ENCODE assay signal across 14 cellular contexts in genomic region chr21:32574946-32575925, GRCh38. TPM values are rescaled to one million over a fixed set of nuclear protein-coding genes. Genes with fewer than 3 reads are reported as not detected.
DNase-seq lines count a peak whose midpoint lies in the region; ATAC-seq and TF ChIP-seq lines count a peak whose summit lies in the region.
"Had no signal": no experiment of that assay in that cellular context is flagged by ENCODE, and none has a peak within 500 bp of the region (broad histone marks: within the 10 kb centered on the region; RNA-seq: fewer than 3 reads in every experiment).

No MANE protein-coding gene starts in this region.

- TF ChIP-seq CTCF in WTC11 (IDR thresholded peaks at IDR 0.05) (no peak), neural crest cell (conservative IDR thresholded peaks at IDR 0.05) (no peak), type B pancreatic cell (conservative IDR thresholded peaks at IDR 0.05) (no peak)

- POLR2A ChIA-PET in WTC11 (lab: Charles Lee): interaction anchor here (0.5 kb wide), 1 partner anchor 174 kb away, joined by 4 read pairs; no protein-coding TSS in a partner anchor

- no peak for ATAC-seq in WTC11

- CTCF ChIA-PET in WTC11 (lab: Charles Lee): interaction anchor here (1.0 to 5.3 kb wide), 7 partner anchors 13 to 269 kb away, joined by 3 to 47 read pairs (median 6); partner anchors contain the start of gene EVA1C

- DNase-seq in NCI-H69 (lab: John Stamatoyannopoulos, UW) (peak; percentile 24), WTC11 (ENCODE audit: low spot score) (no peak), neural crest cell (ENCODE audit: low read depth, low spot score) (no peak), type B pancreatic cell (ENCODE audit: extremely low spot score, unreplicated experiment) (peak; percentile 61), NCI-H345 treated with DMSO at 0.1 percent for 48 hours (lab: John Stamatoyannopoulos, UW; ENCODE audit: unreplicated experiment) (no peak), NCI-H446 treated with DMSO at 0.1 percent for 48 hours (lab: John Stamatoyannopoulos, UW) (no peak), iPS-NIHi7 (ENCODE audit: extremely low spot score) (no peak)
- DNase-seq: C1 segment of cervical spinal cord; Calu3; CD4-positive, alpha-beta T cell; DMS 273 treated with DMSO at 0.1 percent for 48 hours; GM23248; H7 had no signal

- H3K36me3 Mint-ChIP-seq in WTC11: no peaks in the 10 kb centered on the region
- H3K36me3 Mint-ChIP-seq in neural crest cell (ENCODE audit: low read depth): no peaks in the 10 kb centered on the region
- no peaks in the 10 kb centered on the region for H3K36me3 Mint-ChIP-seq in type B pancreatic cell

- no peaks in the 10 kb centered on the region for H3K27me3 Mint-ChIP-seq in WTC11 (ENCODE audit: low read depth)
- no peaks in the 10 kb centered on the region for H3K27me3 Mint-ChIP-seq in neural crest cell (ENCODE audit: low read depth)
- peaks cover 21% of the 10 kb centered on the region for H3K27me3 Mint-ChIP-seq in type B pancreatic cell
- H3K27me3 Mint-ChIP-seq: CD4-positive, alpha-beta T cell had no signal

- peak overlapping the region; percentile 29; the same call in 1 of the 2 replicates for H3K27ac Mint-ChIP-seq in WTC11
- H3K27ac Mint-ChIP-seq in neural crest cell (ENCODE audit: unreplicated experiment): peak overlapping the region; percentile 88
- H3K27ac Mint-ChIP-seq in type B pancreatic cell: no peak overlapping the region
- H3K27ac Mint-ChIP-seq: B cell; CD4-positive, alpha-beta T cell had no signal

- H3K4me3 Mint-ChIP-seq in WTC11: no peak overlapping the region
- no peak overlapping the region for H3K4me3 Mint-ChIP-seq in neural crest cell
- no peak overlapping the region for H3K4me3 Mint-ChIP-seq in type B pancreatic cell
- H3K4me3 Mint-ChIP-seq: B cell; CD4-positive, alpha-beta T cell had no signal

- H3K9me3 Mint-ChIP-seq in WTC11: no peaks in the 10 kb centered on the region
- no peaks in the 10 kb centered on the region for H3K9me3 Mint-ChIP-seq in neural crest cell
- no peaks in the 10 kb centered on the region for H3K9me3 Mint-ChIP-seq in type B pancreatic cell
- H3K9me3 Mint-ChIP-seq: CD4-positive, alpha-beta T cell had no signal

- H3K4me1 Mint-ChIP-seq in WTC11: peaks cover 18% of the 10 kb centered on the region
- H3K4me1 Mint-ChIP-seq in neural crest cell: peaks cover 9% of the 10 kb centered on the region
- H3K4me1 Mint-ChIP-seq in type B pancreatic cell (ENCODE audit: unreplicated experiment): peaks cover 6% of the 10 kb centered on the region
- H3K4me1 Mint-ChIP-seq: B cell had no signal

TF ChIP-seq in WTC11, 78 proteins besides CTCF, POLR2A, EP300 and RAD21 (continues in another document):
- TF ChIP-seq ZNF121 (CRISPR knock-in tag; IDR thresholded peaks at IDR 0.05): no peak
- TF ChIP-seq ELF4 (CRISPR knock-in tag; IDR thresholded peaks at IDR 0.05; ENCODE audit: low read depth): no peak
- TF ChIP-seq, protein P1, sequence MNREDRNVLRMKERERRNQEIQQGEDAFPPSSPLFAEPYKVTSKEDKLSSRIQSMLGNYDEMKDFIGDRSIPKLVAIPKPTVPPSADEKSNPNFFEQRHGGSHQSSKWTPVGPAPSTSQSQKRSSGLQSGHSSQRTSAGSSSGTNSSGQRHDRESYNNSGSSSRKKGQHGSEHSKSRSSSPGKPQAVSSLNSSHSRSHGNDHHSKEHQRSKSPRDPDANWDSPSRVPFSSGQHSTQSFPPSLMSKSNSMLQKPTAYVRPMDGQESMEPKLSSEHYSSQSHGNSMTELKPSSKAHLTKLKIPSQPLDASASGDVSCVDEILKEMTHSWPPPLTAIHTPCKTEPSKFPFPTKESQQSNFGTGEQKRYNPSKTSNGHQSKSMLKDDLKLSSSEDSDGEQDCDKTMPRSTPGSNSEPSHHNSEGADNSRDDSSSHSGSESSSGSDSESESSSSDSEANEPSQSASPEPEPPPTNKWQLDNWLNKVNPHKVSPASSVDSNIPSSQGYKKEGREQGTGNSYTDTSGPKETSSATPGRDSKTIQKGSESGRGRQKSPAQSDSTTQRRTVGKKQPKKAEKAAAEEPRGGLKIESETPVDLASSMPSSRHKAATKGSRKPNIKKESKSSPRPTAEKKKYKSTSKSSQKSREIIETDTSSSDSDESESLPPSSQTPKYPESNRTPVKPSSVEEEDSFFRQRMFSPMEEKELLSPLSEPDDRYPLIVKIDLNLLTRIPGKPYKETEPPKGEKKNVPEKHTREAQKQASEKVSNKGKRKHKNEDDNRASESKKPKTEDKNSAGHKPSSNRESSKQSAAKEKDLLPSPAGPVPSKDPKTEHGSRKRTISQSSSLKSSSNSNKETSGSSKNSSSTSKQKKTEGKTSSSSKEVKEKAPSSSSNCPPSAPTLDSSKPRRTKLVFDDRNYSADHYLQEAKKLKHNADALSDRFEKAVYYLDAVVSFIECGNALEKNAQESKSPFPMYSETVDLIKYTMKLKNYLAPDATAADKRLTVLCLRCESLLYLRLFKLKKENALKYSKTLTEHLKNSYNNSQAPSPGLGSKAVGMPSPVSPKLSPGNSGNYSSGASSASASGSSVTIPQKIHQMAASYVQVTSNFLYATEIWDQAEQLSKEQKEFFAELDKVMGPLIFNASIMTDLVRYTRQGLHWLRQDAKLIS (CRISPR knock-in tag; IDR thresholded peaks at IDR 0.05; ENCODE audit: borderline replicate concordance): no peak
- TF ChIP-seq PRDM15 (CRISPR knock-in tag; IDR thresholded peaks at IDR 0.05): no peak
- no peak for TF ChIP-seq USF2 (CRISPR knock-in tag; IDR thresholded peaks at IDR 0.05)
- TF ChIP-seq, protein P2, sequence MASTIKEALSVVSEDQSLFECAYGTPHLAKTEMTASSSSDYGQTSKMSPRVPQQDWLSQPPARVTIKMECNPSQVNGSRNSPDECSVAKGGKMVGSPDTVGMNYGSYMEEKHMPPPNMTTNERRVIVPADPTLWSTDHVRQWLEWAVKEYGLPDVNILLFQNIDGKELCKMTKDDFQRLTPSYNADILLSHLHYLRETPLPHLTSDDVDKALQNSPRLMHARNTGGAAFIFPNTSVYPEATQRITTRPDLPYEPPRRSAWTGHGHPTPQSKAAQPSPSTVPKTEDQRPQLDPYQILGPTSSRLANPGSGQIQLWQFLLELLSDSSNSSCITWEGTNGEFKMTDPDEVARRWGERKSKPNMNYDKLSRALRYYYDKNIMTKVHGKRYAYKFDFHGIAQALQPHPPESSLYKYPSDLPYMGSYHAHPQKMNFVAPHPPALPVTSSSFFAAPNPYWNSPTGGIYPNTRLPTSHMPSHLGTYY (CRISPR knock-in tag; IDR thresholded peaks at IDR 0.05): no peak
- TF ChIP-seq, protein P3, sequence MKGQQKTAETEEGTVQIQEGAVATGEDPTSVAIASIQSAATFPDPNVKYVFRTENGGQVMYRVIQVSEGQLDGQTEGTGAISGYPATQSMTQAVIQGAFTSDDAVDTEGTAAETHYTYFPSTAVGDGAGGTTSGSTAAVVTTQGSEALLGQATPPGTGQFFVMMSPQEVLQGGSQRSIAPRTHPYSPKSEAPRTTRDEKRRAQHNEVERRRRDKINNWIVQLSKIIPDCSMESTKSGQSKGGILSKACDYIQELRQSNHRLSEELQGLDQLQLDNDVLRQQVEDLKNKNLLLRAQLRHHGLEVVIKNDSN (CRISPR knock-in tag; IDR thresholded peaks at IDR 0.05): no peak
- no peak for TF ChIP-seq ZNF671 (CRISPR knock-in tag; IDR thresholded peaks at IDR 0.05)
- TF ChIP-seq NR1H2 (CRISPR knock-in tag; IDR thresholded peaks at IDR 0.05): no peak

RNA-seq across cellular contexts. Expression of gene TCP10L, which starts 10.1 kb away (rescaled TPM):
- 1.2 to 1.6 TPM (median 1.4 TPM) in 3 replicates for total RNA-seq in WTC11 (2021)
- total RNA-seq in neural crest cell: 1.7 and 2.2 TPM in 2 replicates
- total RNA-seq in type B pancreatic cell (ENCODE audit: low replicate concordance): 0.93 and 1.2 TPM in 2 replicates
- total RNA-seq: Calu3, H7 had no signal

RNA-seq across cellular contexts. Expression of gene CFAP298, which starts 36.9 kb away (rescaled TPM):
- total RNA-seq in WTC11 (2021): 80.3 to 98.1 TPM (median 85.1 TPM) in 3 replicates
- total RNA-seq in neural crest cell: 44.7 and 46.3 TPM in 2 replicates
- 41.1 and 43.8 TPM in 2 replicates for total RNA-seq in type B pancreatic cell (ENCODE audit: low replicate concordance)

Comparison
In these comparisons a context has a peak if more than half of its experiments do, and no peak if none do; other contexts are left out.
1. DNase-seq: peak in NCI-H69 (single experiment) and type B pancreatic cell (single experiment); none in WTC11 (single experiment), neural crest cell (single experiment), NCI-H345 treated with DMSO at 0.1 percent for 48 hours (single experiment), NCI-H446 treated with DMSO at 0.1 percent for 48 hours (single experiment) and iPS-NIHi7 (single experiment).